Comparison of ENCODE assay signal across 1 cellular context in genomic region chr9:5509573-5509972, GRCh38.
TF ChIP-seq lines count a peak whose summit lies in the region.

No MANE protein-coding gene starts in this region.

TF ChIP-seq in IMR-90, 13 proteins besides CTCF, POLR2A, EP300 and RAD21 (continued from another document):
- TF ChIP-seq USF2 (IDR thresholded peaks at IDR 0.05; ENCODE audit: low read depth, low read length) (peak; percentile 28; the same call in 1 of the 2 replicates), CEBPB (IDR thresholded peaks at IDR 0.05; ENCODE audit: low read depth, low read length) (peak; percentile 49; the same call in 1 of the 2 replicates)
